8 cellular contexts compared by ENCODE assay signal in the genomic region with DNA sequence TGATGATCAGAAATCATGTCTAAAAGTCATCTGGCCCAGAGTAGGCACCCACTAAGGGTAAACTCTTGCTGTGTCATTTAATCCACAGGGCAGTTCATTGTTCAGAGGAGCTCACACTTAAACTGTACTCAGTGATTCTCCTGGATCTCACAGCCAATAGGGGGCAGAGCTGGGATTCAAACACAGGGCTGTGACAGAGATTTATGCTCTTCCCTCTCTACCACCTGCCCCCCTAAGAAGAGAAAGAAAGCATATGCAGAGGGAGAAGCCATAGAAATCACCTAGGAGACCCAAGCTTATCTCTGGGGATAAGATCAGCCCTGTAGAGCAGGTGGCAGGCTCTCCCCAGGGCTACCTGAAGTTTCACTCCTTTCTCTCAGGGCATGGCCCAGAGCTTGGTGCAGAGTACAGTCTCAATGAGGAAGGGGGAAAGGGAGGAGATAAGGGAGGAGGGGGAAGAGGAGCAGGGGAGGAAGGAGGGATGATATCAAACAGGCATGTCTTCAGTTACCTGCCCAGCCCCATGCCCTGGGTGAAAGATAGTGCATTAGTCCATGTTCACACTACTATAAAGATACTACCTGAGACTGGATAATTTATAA. TPM values are rescaled to one million over a fixed set of nuclear protein-coding genes. Genes with fewer than 3 reads are reported as not detected.
DNase-seq lines count a peak whose midpoint lies in the region; ATAC-seq and TF ChIP-seq lines count a peak whose summit lies in the region.
"Had no signal": no experiment of that assay in that cellular context is flagged by ENCODE, and none has a peak within 500 bp of the region (broad histone marks: within the 10 kb centered on the region; RNA-seq: fewer than 3 reads in every experiment).

No MANE protein-coding gene starts in this region.

- H3K36me3 ChIP-seq in H7 (replicated peaks; ENCODE audit: control insufficient read depth, insufficient read depth, low read length), result no peaks in the 10 kb centered on the region

- TF ChIP-seq CTCF in progenitor cell of endocrine pancreas (IDR thresholded peaks at IDR 0.05; ENCODE audit: unreplicated experiment), result peak; percentile 48

- no peak overlapping the region for H3K4me3 Mint-ChIP-seq in effector memory CD8-positive, alpha-beta T cell
- H3K4me3 Mint-ChIP-seq in progenitor cell of endocrine pancreas (ENCODE audit: low read depth), result no peak overlapping the region

- peaks cover 18 to 19% of the 10 kb centered on the region in 2 donors for H3K27me3 Mint-ChIP-seq in effector memory CD8-positive, alpha-beta T cell
- peaks cover 7% of the 10 kb centered on the region for H3K27me3 Mint-ChIP-seq in progenitor cell of endocrine pancreas

- no peaks in the 10 kb centered on the region for H3K9me3 Mint-ChIP-seq in effector memory CD8-positive, alpha-beta T cell
- no peaks in the 10 kb centered on the region for H3K9me3 Mint-ChIP-seq in progenitor cell of endocrine pancreas (ENCODE audit: low read depth)

- peaks cover 0 to 8% of the 10 kb centered on the region in 2 donors for H3K4me1 Mint-ChIP-seq in effector memory CD8-positive, alpha-beta T cell (ENCODE audit: low read depth in 2 of 2)
- H3K4me1 Mint-ChIP-seq in progenitor cell of endocrine pancreas (ENCODE audit: low read depth), result peaks cover 9% of the 10 kb centered on the region

- H3K27me3 ChIP-seq in H7 (ENCODE audit: control insufficient read depth, insufficient read depth, low read length), result no peaks in the 10 kb centered on the region

- DNase-seq in H7 (peak; percentile 69), NCI-H2171 (lab: John Stamatoyannopoulos, UW) (peak; percentile 86), progenitor cell of endocrine pancreas (ENCODE audit: low spot score, unreplicated experiment) (no peak)
- no peak for DNase-seq in effector memory CD8-positive, alpha-beta T cell
- DNase-seq: amniotic stem cell had no signal

- H3K36me3 Mint-ChIP-seq in effector memory CD8-positive, alpha-beta T cell (ENCODE audit: insufficient read depth), result no peaks in the 10 kb centered on the region
- no peaks in the 10 kb centered on the region for H3K36me3 Mint-ChIP-seq in progenitor cell of endocrine pancreas (ENCODE audit: insufficient read depth)

- H3K4me3 ChIP-seq in H7 (ENCODE audit: insufficient read depth, low read depth, low read length), result no peak overlapping the region

- H3K27ac Mint-ChIP-seq in effector memory CD8-positive, alpha-beta T cell, result peak overlapping the region; percentile 21 to 25
- peak overlapping the region; percentile 74 for H3K27ac Mint-ChIP-seq in progenitor cell of endocrine pancreas

- ATAC-seq in effector memory CD8-positive, alpha-beta T cell (replicated peaks), result peak; percentile 27
- ATAC-seq in GM21390 (IDR thresholded peaks at IDR 0.05; ENCODE audit: unreplicated experiment) (no peak), HG02970 (IDR thresholded peaks at IDR 0.05; ENCODE audit: low FRiP score, unreplicated experiment) (no peak), GM19328 (IDR thresholded peaks at IDR 0.05; ENCODE audit: unreplicated experiment) (no peak)

RNA-seq across cellular contexts. Expression of gene ADPGK, which starts 51.8 kb away (rescaled TPM):
- 45.5 and 45.7 TPM in 2 replicates for total RNA-seq in H7 (2014; rRNA removed; shearing (Covaris generic))
- 46.5 and 52.6 TPM in 2 replicates for total RNA-seq in progenitor cell of endocrine pancreas

Comparison
In these comparisons a context has a peak if more than half of its experiments do, and no peak if none do; other contexts are left out.
1. DNase-seq: peak in H7 (single experiment) and NCI-H2171 (single experiment); none in effector memory CD8-positive, alpha-beta T cell (0 of 3) and progenitor cell of endocrine pancreas (single experiment).